22 cellular contexts compared by ENCODE assay signal in genomic region chr9:87586731-87587355, GRCh38.
"Had no signal": no experiment of that assay in that cellular context is flagged by ENCODE, and none has a peak within 500 bp of the region (broad histone marks: within the 10 kb centered on the region; RNA-seq: fewer than 3 reads in every experiment).

No MANE protein-coding gene starts in this region.

- H3K79me2 ChIP-seq: parathyroid adenoma had no signal

- H3K27ac ChIP-seq: coronary artery, foreskin keratinocyte, hepatocyte, neural progenitor cell, parathyroid adenoma, psoas muscle, right atrium auricular region, suprapubic skin, thyroid gland, vagina had no signal

- H3K4me3 Mint-ChIP-seq: endodermal cell, natural killer cell, neural progenitor cell had no signal

- DNase-seq: effector CD4-positive, alpha-beta T cell; endodermal cell; erythroblast; foreskin keratinocyte; mammary epithelial cell; mucosa of descending colon; natural killer cell; nucleus accumbens; psoas muscle; stimulated activated CD4-positive, alpha-beta T cell treated with anti-CD3 and anti-CD28 coated beads, Interleukin-2, amount 100 ng/mL, for 48 hours; stimulated activated naive CD4-positive, alpha-beta T cell treated with Interleukin-2 at 50 U/mL for 16 hours; thyroid gland; upper lobe of right lung had no signal

- H3K4me1 ChIP-seq: foreskin keratinocyte, neural progenitor cell, psoas muscle had no signal

- H3K9me3 ChIP-seq: mucosa of descending colon, psoas muscle, right atrium auricular region, suprapubic skin, thyroid gland, upper lobe of right lung, vagina had no signal

- H3K9ac ChIP-seq: neural progenitor cell, parathyroid adenoma had no signal

- H3K36me3 Mint-ChIP-seq: natural killer cell had no signal

- H3K27me3 ChIP-seq: foreskin keratinocyte, hepatocyte, neural progenitor cell, right atrium auricular region, suprapubic skin, thyroid gland, upper lobe of right lung, vagina had no signal

- ATAC-seq: foreskin keratinocyte, mucosa of descending colon, natural killer cell, psoas muscle, upper lobe of right lung had no signal

- H2AFZ ChIP-seq: hepatocyte, neural progenitor cell, parathyroid adenoma had no signal

- H3K9me3 Mint-ChIP-seq: endodermal cell, natural killer cell, neural progenitor cell had no signal

- H3K36me3 ChIP-seq: neural progenitor cell, right atrium auricular region, suprapubic skin, thyroid gland, upper lobe of right lung, vagina had no signal

- FAIRE-seq: endothelial cell of umbilical vein had no signal

- H3K4me2 ChIP-seq: hepatocyte, neural progenitor cell, smooth muscle cell had no signal

- H3K4me1 Mint-ChIP-seq: natural killer cell had no signal

- H3K4me3 ChIP-seq: coronary artery, hepatocyte, mucosa of descending colon, neural progenitor cell, psoas muscle, right atrium auricular region, smooth muscle cell, suprapubic skin, thyroid gland, upper lobe of right lung, vagina had no signal

- H3K27ac Mint-ChIP-seq: endodermal cell, natural killer cell, neural progenitor cell had no signal
